Comparison of ENCODE assay signal across 10 cellular contexts in genomic region chr13:58298556-58299135, GRCh38.
"Had no signal": no experiment of that assay in that cellular context is flagged by ENCODE, and none has a peak within 500 bp of the region (broad histone marks: within the 10 kb centered on the region; RNA-seq: fewer than 3 reads in every experiment).

No MANE protein-coding gene starts in this region.

- H3K4me3 ChIP-seq: GM23248, HAP-1, K562 had no signal

- H3K36me3 ChIP-seq: HAP-1 had no signal

- H3K9ac ChIP-seq: GM23248 had no signal

- H3K9me3 ChIP-seq: HAP-1 had no signal

- DNase-seq: GM23248, GOT3, H7, HFFc6, IMR-90, KG1 had no signal

- H3K27ac ChIP-seq: GM23248, HL-60 had no signal

- H3K27ac Mint-ChIP-seq: HFFc6 had no signal

- ATAC-seq: HCT116, K562 had no signal

- H3K4me3 Mint-ChIP-seq: HFFc6 had no signal
